Comparison of ENCODE assay signal across 17 cellular contexts in the genomic region with DNA sequence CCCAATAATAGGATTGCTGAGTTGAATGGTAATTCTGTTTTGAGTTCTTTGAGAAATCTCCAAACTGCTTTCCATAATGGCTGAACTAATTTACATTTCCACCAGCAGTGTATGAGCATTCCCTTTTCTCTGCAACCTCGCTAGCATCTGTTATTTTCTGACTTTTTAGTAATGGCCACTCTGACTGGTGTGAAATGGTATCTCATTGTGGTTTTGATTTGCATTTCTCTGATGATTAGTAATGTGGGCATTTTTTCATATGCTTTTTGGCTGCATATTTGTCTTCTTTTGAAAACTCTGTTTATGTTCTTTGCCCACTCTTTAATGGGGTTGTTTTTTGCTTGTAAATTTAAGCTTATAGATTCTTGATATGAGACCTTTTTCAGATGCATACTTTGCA.
DNase-seq lines count a peak whose midpoint lies in the region; ATAC-seq and TF ChIP-seq lines count a peak whose summit lies in the region.
"Had no signal": no experiment of that assay in that cellular context is flagged by ENCODE, and none has a peak within 500 bp of the region (broad histone marks: within the 10 kb centered on the region; RNA-seq: fewer than 3 reads in every experiment).

No MANE protein-coding gene starts in this region.

- TF ChIP-seq CTCF in KMS-11 (conservative IDR thresholded peaks at IDR 0.05; ENCODE audit: low read depth, low read length): no peak
- TF ChIP-seq CTCF in fibroblast of lung (conservative IDR thresholded peaks at IDR 0.05 in 1 of 2, IDR thresholded peaks at IDR 0.05 in 1 of 2; ENCODE audit: low read depth in 1 of 2, low read length in 2 of 2): no peak

- POLR2A ChIA-PET in CD8-positive, alpha-beta memory T cell (lab: Charles Lee): no interaction called here

- H3K36me3 Mint-ChIP-seq in CD8-positive, alpha-beta memory T cell: peaks cover 0 to 18% (median 0%) of the 10 kb centered on the region in 3 donors
- H3K36me3 Mint-ChIP-seq: CD4-positive, alpha-beta memory T cell had no signal

- ATAC-seq in HG02623 (IDR thresholded peaks at IDR 0.05; ENCODE audit: unreplicated experiment): no peak
- ATAC-seq in HG03571 (IDR thresholded peaks at IDR 0.05; ENCODE audit: unreplicated experiment): no peak
- ATAC-seq: HepG2 had no signal

- no peak overlapping the region for H3K27ac ChIP-seq in CD8-positive, alpha-beta memory T cell (ENCODE audit: low read depth, low read length)
- H3K27ac ChIP-seq in KMS-11: no peak overlapping the region
- no peak overlapping the region for H3K27ac ChIP-seq in fibroblast of lung (ENCODE audit: insufficient read depth, low read length)

- H3K4me1 ChIP-seq in CD8-positive, alpha-beta memory T cell (ENCODE audit: insufficient read depth, low read length): peaks cover 38% of the 10 kb centered on the region
- H3K4me1 ChIP-seq in KMS-11 (ENCODE audit: low read depth, poor library complexity, severe bottlenecking) (peaks cover 35% of the 10 kb centered on the region), fibroblast of lung (ENCODE audit: control insufficient read depth, extremely low read depth, insufficient read depth, low read length) (peaks cover 12% of the 10 kb centered on the region)

- H3K4me2 ChIP-seq in KMS-11 (peak overlapping the region; percentile 23), fibroblast of lung (ENCODE audit: extremely low read depth, insufficient read depth, low read length) (no peak overlapping the region)

- H3K27me3 ChIP-seq in CD8-positive, alpha-beta memory T cell (ENCODE audit: insufficient read depth, low read length, poor library complexity, severe bottlenecking): no peaks in the 10 kb centered on the region
- H3K27me3 ChIP-seq in KMS-11 (ENCODE audit: insufficient read depth, low read depth): no peaks in the 10 kb centered on the region
- no peaks in the 10 kb centered on the region for H3K27me3 ChIP-seq in fibroblast of lung (ENCODE audit: control insufficient read depth, insufficient read depth, low read length)

- peak overlapping the region in 3 of 7 donors; percentile 4 to 77 (median 17) for H3K4me3 Mint-ChIP-seq in CD8-positive, alpha-beta memory T cell

- peaks cover 0 to 22% (median 10%) of the 10 kb centered on the region in 5 donors for H3K9me3 Mint-ChIP-seq in CD8-positive, alpha-beta memory T cell

- no peaks in the 10 kb centered on the region for H3K79me2 ChIP-seq in KMS-11 (ENCODE audit: insufficient read depth, low read depth)
- H3K79me2 ChIP-seq in fibroblast of lung (ENCODE audit: control insufficient read depth, insufficient read depth, low read length): no peaks in the 10 kb centered on the region

- H3K4me3 ChIP-seq in CD8-positive, alpha-beta memory T cell (ENCODE audit: low read length): no peak overlapping the region
- H3K4me3 ChIP-seq in KMS-11 (IDR thresholded peaks at IDR 0.05; ENCODE audit: insufficient read depth, low read depth, low read length) (no peak overlapping the region), fibroblast of lung (replicated peaks in 1 of 4; ENCODE audit: control extremely low read depth in 1 of 4, insufficient read depth in 1 of 4, low read depth in 3 of 4, low read length in 4 of 4) (no peak overlapping the region)
- H3K4me3 ChIP-seq: GM12878 had no signal

- no peak for DNase-seq in CD8-positive, alpha-beta memory T cell
- peak; percentile 59 for DNase-seq in astrocyte of the hippocampus (ENCODE audit: low read depth, low spot score)
- peak; percentile 12 to 74 for DNase-seq in fibroblast of lung (ENCODE audit: low read depth in 2 of 2)
- DNase-seq in DMS114 treated with DMSO at 0.1 percent for 48 hours (lab: John Stamatoyannopoulos, UW; ENCODE audit: unreplicated experiment): no peak
- no peak for DNase-seq in stimulated activated CD4-positive, alpha-beta T cell treated with anti-CD3 and anti-CD28 coated beads, Interleukin-12 subunit alpha, Interleukin-12 subunit beta, amount 100 ng/mL, for 4 hours
- DNase-seq: 8988T; CD4-positive, alpha-beta memory T cell; DMS79 treated with DMSO at 0.1 percent for 48 hours; GDM1; NCI-H187 treated with DMSO at 0.1 percent for 48 hours; RPMI8226; SIG-M5 had no signal

- H3K4me1 Mint-ChIP-seq in CD8-positive, alpha-beta memory T cell: peaks cover 60 to 69% (median 68%) of the 10 kb centered on the region in 3 donors

- H4K20me1 ChIP-seq in KMS-11 (ENCODE audit: insufficient read depth) (no peaks in the 10 kb centered on the region), fibroblast of lung (ENCODE audit: control insufficient read depth, extremely low read depth, insufficient read depth, low read length) (no peaks in the 10 kb centered on the region)

- no peaks in the 10 kb centered on the region for H3K36me3 ChIP-seq in CD8-positive, alpha-beta memory T cell (ENCODE audit: insufficient read depth, low read length)
- H3K36me3 ChIP-seq in KMS-11 (ENCODE audit: insufficient read depth): no peaks in the 10 kb centered on the region
- no peaks in the 10 kb centered on the region for H3K36me3 ChIP-seq in fibroblast of lung (ENCODE audit: control insufficient read depth, insufficient read depth, low read length)

- H2AFZ ChIP-seq in KMS-11 (ENCODE audit: low read depth) (no peak overlapping the region), fibroblast of lung (ENCODE audit: low read length) (no peak overlapping the region)

- H3K27me3 Mint-ChIP-seq in CD8-positive, alpha-beta memory T cell: no peaks in the 10 kb centered on the region
- H3K27me3 Mint-ChIP-seq: CD4-positive, alpha-beta memory T cell had no signal

- peak overlapping the region in 5 of 8 donors; percentile 28 to 92 (median 80) for H3K27ac Mint-ChIP-seq in CD8-positive, alpha-beta memory T cell

- no peak overlapping the region for H3K9ac ChIP-seq in KMS-11
- no peak overlapping the region for H3K9ac ChIP-seq in fibroblast of lung (ENCODE audit: insufficient read depth, low read length)

- CTCF ChIA-PET in CD8-positive, alpha-beta memory T cell (lab: Charles Lee): no interaction called here

- H3K9me3 ChIP-seq in CD8-positive, alpha-beta memory T cell (ENCODE audit: low read length): no peaks in the 10 kb centered on the region
- H3K9me3 ChIP-seq in fibroblast of lung (ENCODE audit: control insufficient read depth, insufficient read depth, low read depth, low read length): no peaks in the 10 kb centered on the region

Comparison
In these comparisons a context has a peak if more than half of its experiments do, and no peak if none do; other contexts are left out.
1. DNase-seq: peak in astrocyte of the hippocampus (single experiment) and fibroblast of lung (2 of 2); none in CD8-positive, alpha-beta memory T cell (0 of 5), DMS114 treated with DMSO at 0.1 percent for 48 hours (single experiment) and stimulated activated CD4-positive, alpha-beta T cell treated with anti-CD3 and anti-CD28 coated beads, Interleukin-12 subunit alpha, Interleukin-12 subunit beta, amount 100 ng/mL, for 4 hours (single experiment).